In the genomic region with DNA sequence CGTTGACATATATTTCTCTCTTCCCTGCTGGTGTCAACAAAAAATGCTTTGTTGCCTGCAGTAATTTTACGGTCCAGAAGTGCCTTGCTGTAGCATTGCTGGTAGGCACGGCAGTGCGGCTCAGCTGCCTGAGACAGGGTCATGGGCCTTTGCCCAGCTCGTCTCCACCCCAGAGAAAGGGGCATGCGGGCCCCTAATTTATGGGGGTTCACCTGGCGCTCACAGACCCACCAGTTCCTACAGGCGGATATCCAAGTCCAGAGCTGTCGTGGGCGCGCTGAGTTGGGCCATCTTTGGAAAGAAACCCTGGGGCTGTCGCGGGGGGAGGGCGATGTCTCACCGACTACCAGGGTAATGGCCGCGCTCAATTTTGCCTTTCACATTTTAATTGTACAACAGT, we compare ENCODE assay signal across 19 cellular contexts.
"Had no signal": no experiment of that assay in that cellular context is flagged by ENCODE, and none has a peak within 500 bp of the region (broad histone marks: within the 10 kb centered on the region; RNA-seq: fewer than 3 reads in every experiment).

No MANE protein-coding gene starts in this region.

- H3K27ac Mint-ChIP-seq: activated CD4-positive, alpha-beta memory T cell treated with anti-CD3 and anti-CD28 coated beads, Interleukin-2, amount 10 ng/mL, durations not matched to agents 7 days and 5 days; activated CD4-positive, alpha-beta T cell treated with anti-CD3 and anti-CD28 coated beads for 36 hours; activated naive CD8-positive, alpha-beta T cell; activated T-cell treated with anti-CD3 and anti-CD28 coated beads, Interleukin-2, amount 50 U/mL, for 24 hours; natural killer cell treated with Interleukin-12 subunit alpha and Interleukin-12 subunit beta and Interleukin-15 and Interleukin-18, amount 100 ng/mL, for 72 hours; stimulated activated naive B cell treated with anti-CD40 and anti-IgM and Interleukin-4, amounts not matched to agents 10 μg/mL and 1 μg/mL and 100 μg/mL, for 72 hours; WTC11 had no signal

- H3K4me3 Mint-ChIP-seq: activated CD4-positive, alpha-beta memory T cell treated with anti-CD3 and anti-CD28 coated beads, Interleukin-2, amount 10 ng/mL, durations not matched to agents 7 days and 5 days; activated CD4-positive, alpha-beta T cell treated with anti-CD3 and anti-CD28 coated beads for 36 hours; activated T-cell treated with anti-CD3 and anti-CD28 coated beads, Interleukin-2, amount 50 U/mL, for 24 hours; natural killer cell treated with Interleukin-12 subunit alpha and Interleukin-12 subunit beta and Interleukin-15 and Interleukin-18, amount 100 ng/mL, for 72 hours; stimulated activated naive B cell treated with anti-CD40 and anti-IgM and Interleukin-4, amounts not matched to agents 10 μg/mL and 1 μg/mL and 100 μg/mL, for 72 hours; WTC11 had no signal

- H3K9me3 ChIP-seq: thyroid gland, uterus had no signal

- ATAC-seq: left colon; natural killer cell treated with Interleukin-12 subunit alpha and Interleukin-12 subunit beta and Interleukin-15 and Interleukin-18, amount 100 ng/mL, for 72 hours; stimulated activated naive B cell treated with anti-CD40 and anti-IgM and Interleukin-4, amounts not matched to agents 10 μg/mL and 1 μg/mL and 100 μg/mL, for 72 hours; WTC11 had no signal

- H3K36me3 ChIP-seq: cardiac muscle cell, thyroid gland, uterus had no signal

- H3K4me3 ChIP-seq: cardiac muscle cell, hepatocyte, lung, thyroid gland, uterus had no signal

- H3K36me3 Mint-ChIP-seq: activated naive CD8-positive, alpha-beta T cell; natural killer cell treated with Interleukin-12 subunit alpha and Interleukin-12 subunit beta and Interleukin-15 and Interleukin-18, amount 100 ng/mL, for 72 hours; stimulated activated naive B cell treated with anti-CD40 and anti-IgM and Interleukin-4, amounts not matched to agents 10 μg/mL and 1 μg/mL and 100 μg/mL, for 72 hours; WTC11 had no signal

- H3K27ac ChIP-seq: cardiac muscle cell, hepatocyte, thyroid gland had no signal

- H3K27me3 Mint-ChIP-seq: activated CD4-positive, alpha-beta memory T cell treated with anti-CD3 and anti-CD28 coated beads, Interleukin-2, amount 10 ng/mL, durations not matched to agents 7 days and 5 days; activated CD4-positive, alpha-beta T cell treated with anti-CD3 and anti-CD28 coated beads for 36 hours; activated naive CD8-positive, alpha-beta T cell; activated T-cell treated with anti-CD3 and anti-CD28 coated beads, Interleukin-2, amount 50 U/mL, for 24 hours; natural killer cell treated with Interleukin-12 subunit alpha and Interleukin-12 subunit beta and Interleukin-15 and Interleukin-18, amount 100 ng/mL, for 72 hours; stimulated activated naive B cell treated with anti-CD40 and anti-IgM and Interleukin-4, amounts not matched to agents 10 μg/mL and 1 μg/mL and 100 μg/mL, for 72 hours had no signal

- H3K27me3 ChIP-seq: cardiac muscle cell, hepatocyte, thyroid gland, uterus had no signal

- DNase-seq: activated CD4-positive, alpha-beta memory T cell treated with anti-CD3 and anti-CD28 coated beads, Interleukin-2, amount 10 ng/mL, durations not matched to agents 7 days and 5 days; activated CD4-positive, alpha-beta T cell treated with anti-CD3 and anti-CD28 coated beads for 36 hours; activated gamma-delta T cell; activated T-cell treated with anti-CD3 and anti-CD28 coated beads, Interleukin-2, amount 50 U/mL, for 24 hours; amygdala; effector memory CD4-positive, alpha-beta T cell; left colon; nucleus accumbens; stimulated activated naive B cell treated with anti-CD40 and anti-IgM and Interleukin-4, amounts not matched to agents 10 μg/mL and 1 μg/mL and 100 μg/mL, for 72 hours; SW 1271; thyroid gland; uterus had no signal

- H3K4me1 Mint-ChIP-seq: activated CD4-positive, alpha-beta memory T cell treated with anti-CD3 and anti-CD28 coated beads, Interleukin-2, amount 10 ng/mL, durations not matched to agents 7 days and 5 days; stimulated activated naive B cell treated with anti-CD40 and anti-IgM and Interleukin-4, amounts not matched to agents 10 μg/mL and 1 μg/mL and 100 μg/mL, for 72 hours; WTC11 had no signal

- H3K9me3 Mint-ChIP-seq: activated CD4-positive, alpha-beta memory T cell treated with anti-CD3 and anti-CD28 coated beads, Interleukin-2, amount 10 ng/mL, durations not matched to agents 7 days and 5 days; activated T-cell treated with anti-CD3 and anti-CD28 coated beads, Interleukin-2, amount 50 U/mL, for 24 hours; dendritic cell treated with granulocyte-macrophage colony-stimulating factor and Interleukin-4, amounts not matched to agents 40 ng/mL and 50 ng/mL, for 4 days; natural killer cell treated with Interleukin-12 subunit alpha and Interleukin-12 subunit beta and Interleukin-15 and Interleukin-18, amount 100 ng/mL, for 72 hours; WTC11 had no signal

- H3K4me1 ChIP-seq: thyroid gland, uterus had no signal
